ENCODE assay signal across 24 cellular contexts in the genomic region with DNA sequence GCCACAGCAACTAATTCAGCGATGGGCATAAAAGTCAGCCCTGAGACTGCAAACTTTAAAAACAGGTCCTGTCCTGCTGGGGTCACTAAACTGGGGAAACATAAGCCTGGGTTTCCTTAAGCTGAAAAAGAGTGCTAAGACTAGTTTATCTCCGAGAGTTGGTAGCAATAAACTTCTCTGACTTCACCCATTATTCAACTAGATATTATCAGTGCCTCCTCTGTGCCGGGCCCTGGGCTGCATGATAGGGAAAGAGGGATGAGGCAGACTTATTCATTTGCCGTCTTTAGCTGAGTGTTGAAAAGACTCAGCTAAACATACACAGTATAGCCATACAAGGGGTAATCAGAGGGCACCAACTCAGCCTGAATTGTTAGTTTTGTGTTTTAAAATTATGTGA.
"Had no signal": no experiment of that assay in that cellular context is flagged by ENCODE, and none has a peak within 500 bp of the region (broad histone marks: within the 10 kb centered on the region; RNA-seq: fewer than 3 reads in every experiment).

No MANE protein-coding gene starts in this region.

- H3K4me3 Mint-ChIP-seq: immature natural killer cell; naive B cell; stimulated activated memory B cell treated with anti-CD40 and anti-IgM and Interleukin-4, amounts not matched to agents 10 μg/mL and 1 μg/mL and 100 μg/mL, for 72 hours; stimulated activated naive CD8-positive, alpha-beta T cell treated with anti-CD3 and anti-CD28 coated beads, Interleukin-15, Interleukin-2, amounts not matched to agents 100 ng/mL and 50 ng/mL, for 24 hours had no signal

- ATAC-seq: left cardiac atrium; lower lobe of right lung; right lobe of liver; stimulated activated memory B cell treated with anti-CD40 and anti-IgM and Interleukin-4, amounts not matched to agents 10 μg/mL and 1 μg/mL and 100 μg/mL, for 72 hours had no signal

- DNase-seq: cortex of kidney; dorsolateral prefrontal cortex; effector CD8-positive, alpha-beta T cell; esophagus squamous epithelium; foreskin fibroblast; immature natural killer cell; kidney; left cardiac atrium; left ventricle myocardium inferior; lower lobe of right lung; mesendoderm; naive B cell; ovary; right lobe of liver; spleen; stimulated activated CD4-positive, alpha-beta T cell treated with anti-CD3 and anti-CD28 coated beads, Interleukin-15, amount 100 ng/mL, for 24 hours; stimulated activated CD4-positive, alpha-beta T cell treated with anti-CD3 and anti-CD28 coated beads, Interleukin-1b, Interleukin-23, amount 100 ng/mL, for 48 hours; stimulated activated CD4-positive, alpha-beta T cell treated with anti-CD3 and anti-CD28 coated beads, Interleukin-4, amount 100 ng/mL, for 24 hours; upper lobe of left lung; uterus had no signal

- H3K27me3 ChIP-seq: dorsolateral prefrontal cortex, esophagus squamous epithelium, ovary, right lobe of liver, spleen, tibial artery, upper lobe of left lung, uterus had no signal

- FAIRE-seq: kidney had no signal

- H3K27ac Mint-ChIP-seq: immature natural killer cell; stimulated activated memory B cell treated with anti-CD40 and anti-IgM and Interleukin-4, amounts not matched to agents 10 μg/mL and 1 μg/mL and 100 μg/mL, for 72 hours; stimulated activated naive CD8-positive, alpha-beta T cell treated with anti-CD3 and anti-CD28 coated beads, Interleukin-15, Interleukin-2, amounts not matched to agents 100 ng/mL and 50 ng/mL, for 24 hours had no signal

- H3K4me1 ChIP-seq: prostate gland had no signal

- H3K4me3 ChIP-seq: dorsolateral prefrontal cortex, esophagus squamous epithelium, left ventricle myocardium inferior, lower lobe of right lung, ovary, prostate gland, right lobe of liver, spleen, tibial artery, upper lobe of left lung, uterus had no signal

- H3K27me3 Mint-ChIP-seq: naive B cell; stimulated activated memory B cell treated with anti-CD40 and anti-IgM and Interleukin-4, amounts not matched to agents 10 μg/mL and 1 μg/mL and 100 μg/mL, for 72 hours; stimulated activated naive CD8-positive, alpha-beta T cell treated with anti-CD3 and anti-CD28 coated beads, Interleukin-15, Interleukin-2, amounts not matched to agents 100 ng/mL and 50 ng/mL, for 24 hours had no signal

- H3K36me3 ChIP-seq: ovary, prostate gland, uterus had no signal

- H3K9me3 Mint-ChIP-seq: immature natural killer cell; naive B cell; stimulated activated memory B cell treated with anti-CD40 and anti-IgM and Interleukin-4, amounts not matched to agents 10 μg/mL and 1 μg/mL and 100 μg/mL, for 72 hours; stimulated activated naive CD8-positive, alpha-beta T cell treated with anti-CD3 and anti-CD28 coated beads, Interleukin-15, Interleukin-2, amounts not matched to agents 100 ng/mL and 50 ng/mL, for 24 hours had no signal

- H3K27ac ChIP-seq: dorsolateral prefrontal cortex, left ventricle myocardium inferior, lower lobe of right lung, ovary, prostate gland, right lobe of liver, spleen, tibial artery, upper lobe of left lung, uterus had no signal
